In genomic region chr14:68332011-68332410, GRCh38 we compare ENCODE assay signal across 1 cellular context.
TF ChIP-seq lines count a peak whose summit lies in the region.

No MANE protein-coding gene starts in this region.

TF ChIP-seq in GM23338, 12 proteins besides CTCF, POLR2A, EP300 and RAD21 (continued from another document):
- TF ChIP-seq ZNF462 (CRISPR knock-in tag; IDR thresholded peaks at IDR 0.05) = no peak
- TF ChIP-seq ZNF114 (CRISPR knock-in tag; IDR thresholded peaks at IDR 0.05) = no peak
- no peak for TF ChIP-seq ZNF331 (CRISPR knock-in tag; IDR thresholded peaks at IDR 0.05; ENCODE audit: low read depth)
